In genomic region chr13:25190256-25190655, GRCh38 we compare ENCODE assay signal across 22 cellular contexts. TPM values are rescaled to one million over a fixed set of nuclear protein-coding genes. Genes with fewer than 3 reads are reported as not detected.
"Had no signal": no experiment of that assay in that cellular context is flagged by ENCODE, and none has a peak within 500 bp of the region (broad histone marks: within the 10 kb centered on the region; RNA-seq: fewer than 3 reads in every experiment).

No MANE protein-coding gene starts in this region.

- H3K4me1 ChIP-seq: esophagus muscularis mucosa, pancreas, psoas muscle, right atrium auricular region, stomach, upper lobe of left lung had no signal

- H3K9me3 ChIP-seq: esophagus muscularis mucosa, pancreas, psoas muscle, thoracic aorta had no signal

- H3K27ac ChIP-seq: esophagus muscularis mucosa, pancreas, psoas muscle, right atrium auricular region, stomach, thoracic aorta, upper lobe of left lung had no signal

- H3K4me3 ChIP-seq: esophagus muscularis mucosa, pancreas, psoas muscle, right atrium auricular region, stomach, thoracic aorta, upper lobe of left lung had no signal

- H3K27me3 ChIP-seq: pancreas, right atrium auricular region, upper lobe of left lung had no signal

- H3K36me3 ChIP-seq: esophagus muscularis mucosa, pancreas, right atrium auricular region, stomach, thoracic aorta, upper lobe of left lung had no signal

- DNase-seq: activated CD4-positive, alpha-beta memory T cell treated with anti-CD3 and anti-CD28 coated beads for 36 hours; activated CD4-positive, alpha-beta T cell treated with anti-CD3 and anti-CD28 coated beads for 48 hours; activated effector memory CD4-positive, alpha-beta T cell treated with Interleukin-2 at 50 U/mL for 16 hours; activated naive CD4-positive, alpha-beta T cell treated with anti-CD3 and anti-CD28 coated beads, Interleukin-2, amount 10 ng/mL, durations not matched to agents 7 days and 5 days; activated T-cell treated with anti-CD3 and anti-CD28 coated beads, Interleukin-2, amount 50 U/mL, for 72 hours; amygdala; dermis blood vessel endothelial cell; effector memory CD8-positive, alpha-beta T cell; hippocampal formation; left cardiac atrium; pancreas; psoas muscle; stimulated activated CD4-positive, alpha-beta T cell treated with anti-CD3 and anti-CD28 coated beads, Interleukin-1b, Interleukin-23, amount 100 ng/mL, for 48 hours; stomach; T1000; upper lobe of left lung had no signal

RNA-seq across cellular contexts. Expression of gene AMER2, which starts 18.2 kb away (rescaled TPM):
- total RNA-seq: activated CD4-positive, alpha-beta memory T cell treated with anti-CD3 and anti-CD28 coated beads for 36 hours; cardiac septum; dermis blood vessel endothelial cell; left cardiac atrium; liver; pancreas; right atrium auricular region; skeletal muscle tissue; thoracic aorta had no signal
